1 cellular context compared by ENCODE assay signal in genomic region chr22:19774628-19775027, GRCh38.
TF ChIP-seq lines count a peak whose summit lies in the region.

No MANE protein-coding gene starts in this region.

TF ChIP-seq in K562, 482 proteins besides CTCF, POLR2A, EP300 and RAD21 (continues in another document):
- TF ChIP-seq GTF2A2 (tag; IDR thresholded peaks at IDR 0.05): peak; percentile 67; the same call in 1 of the 2 replicates
- no peak for TF ChIP-seq ZNF24 (IDR thresholded peaks at IDR 0.05)
- no peak for TF ChIP-seq PTBP1 (IDR thresholded peaks at IDR 0.05; ENCODE audit: low read depth, low read length)
- TF ChIP-seq TOE1 (IDR thresholded peaks at IDR 0.05; ENCODE audit: borderline replicate concordance): no peak
- no peak for TF ChIP-seq TOE1 (CRISPR knock-in tag; IDR thresholded peaks at IDR 0.05; ENCODE audit: borderline replicate concordance, low read depth)
- no peak for TF ChIP-seq E2F5 (CRISPR knock-in tag; IDR thresholded peaks at IDR 0.05)
- no peak for TF ChIP-seq RBM14 (IDR thresholded peaks at IDR 0.05; ENCODE audit: borderline replicate concordance, insufficient read depth, low read depth, low read length)
- 0 out of 4 replicates have a peak, but pooled peaks of 1 of the 2 experiments have one; percentile 29 for TF ChIP-seq TEAD1 (CRISPR knock-in tag; IDR thresholded peaks at IDR 0.05)
- TF ChIP-seq ADNP (tag; IDR thresholded peaks at IDR 0.05): no peak
- TF ChIP-seq NFE2L1 (tag; IDR thresholded peaks at IDR 0.05; ENCODE audit: borderline replicate concordance, low read depth): no peak
- no peak for TF ChIP-seq ZNF239 (CRISPR knock-in tag; IDR thresholded peaks at IDR 0.05)
- TF ChIP-seq MGA (IDR thresholded peaks at IDR 0.05): no peak
- no peak for TF ChIP-seq ELK1 (CRISPR knock-in tag; IDR thresholded peaks at IDR 0.05)
- no peak for TF ChIP-seq SRSF1 (IDR thresholded peaks at IDR 0.05; ENCODE audit: low read depth, low read length)
- TF ChIP-seq ZNF592 (IDR thresholded peaks at IDR 0.05): no peak
- TF ChIP-seq TAF1 (IDR thresholded peaks at IDR 0.05; ENCODE audit: control insufficient read depth, extremely low read depth, insufficient read depth, low read length, severe bottlenecking): no peak
- no peak for TF ChIP-seq ARID3B (CRISPR knock-in tag; IDR thresholded peaks at IDR 0.05; ENCODE audit: borderline replicate concordance)
- no peak for TF ChIP-seq ZNF197 (CRISPR knock-in tag; IDR thresholded peaks at IDR 0.05; ENCODE audit: low read depth)
- no peak for TF ChIP-seq RBBP5 (IDR thresholded peaks at IDR 0.05; ENCODE audit: borderline replicate concordance, insufficient read depth, low read length, poor library complexity, severe bottlenecking)
- no peak for TF ChIP-seq HBP1 (CRISPR knock-in tag; IDR thresholded peaks at IDR 0.05)
- 0 out of 2 replicates have a peak, but pooled peaks have one; percentile 26 for TF ChIP-seq HNRNPUL1 (IDR thresholded peaks at IDR 0.05; ENCODE audit: low read length)
- no peak for TF ChIP-seq ELK3 (CRISPR knock-in tag; IDR thresholded peaks at IDR 0.05)
- no peak for TF ChIP-seq RUNX1 (IDR thresholded peaks at IDR 0.05; ENCODE audit: low read depth)
- TF ChIP-seq SAFB (IDR thresholded peaks at IDR 0.05; ENCODE audit: borderline replicate concordance, low read depth, low read length): no peak
- TF ChIP-seq ZSCAN29 (IDR thresholded peaks at IDR 0.05): no peak
- TF ChIP-seq E2F6 (IDR thresholded peaks at IDR 0.05; ENCODE audit: borderline replicate concordance in 1 of 2, extremely low read depth in 1 of 2, insufficient read depth in 1 of 2, insufficient read length in 1 of 2, low read depth in 1 of 2, low read length in 1 of 2, poor library complexity in 1 of 2, severe bottlenecking in 1 of 2): no peak
- TF ChIP-seq ATF6 (CRISPR knock-in tag; IDR thresholded peaks at IDR 0.05): no peak
- TF ChIP-seq HLTF (IDR thresholded peaks at IDR 0.05): no peak
- no peak for TF ChIP-seq ZNF444 (CRISPR knock-in tag; IDR thresholded peaks at IDR 0.05)
